In the genomic region with DNA sequence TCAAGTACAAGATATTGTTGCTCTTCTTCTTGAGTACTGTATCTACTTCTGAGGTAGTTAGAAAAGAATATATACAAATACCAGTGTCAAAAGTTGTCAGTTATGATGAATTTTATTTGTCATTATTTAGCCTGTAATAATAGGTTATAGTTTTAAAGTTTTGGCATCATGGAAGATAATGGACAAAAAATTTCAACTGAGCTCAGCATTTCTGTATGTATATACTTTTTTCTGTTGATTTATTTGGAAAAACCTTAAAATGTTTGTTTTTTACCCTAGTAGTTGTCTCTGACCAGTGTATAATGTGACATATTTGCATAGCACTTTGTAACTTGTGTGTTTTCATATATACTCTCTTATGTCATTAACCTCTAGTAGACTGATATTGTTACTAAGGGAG, we compare ENCODE assay signal across 27 cellular contexts.
"Had no signal": no experiment of that assay in that cellular context is flagged by ENCODE, and none has a peak within 500 bp of the region (broad histone marks: within the 10 kb centered on the region; RNA-seq: fewer than 3 reads in every experiment).

No MANE protein-coding gene starts in this region.

- H3K9me3 ChIP-seq: colonic mucosa, esophagus squamous epithelium, left lung, lower lobe of right lung, mucosa of descending colon had no signal

- H3K4me1 Mint-ChIP-seq: mesothelial cell of epicardium had no signal

- H3K27ac ChIP-seq: colonic mucosa, epithelial cell of prostate, esophagus squamous epithelium, gastrocnemius medialis, heart right ventricle, left lung, lower lobe of right lung had no signal

- H3K27me3 Mint-ChIP-seq: dendritic cell treated with granulocyte-macrophage colony-stimulating factor and Interleukin-4, amounts not matched to agents 40 ng/mL and 50 ng/mL, for 4 days; effector memory CD8-positive, alpha-beta T cell; naive B cell had no signal

- H3K4me3 ChIP-seq: colonic mucosa, esophagus squamous epithelium, gastrocnemius medialis, heart right ventricle, left lung, lower lobe of right lung, mucosa of descending colon had no signal

- H3K27ac Mint-ChIP-seq: dendritic cell treated with granulocyte-macrophage colony-stimulating factor and Interleukin-4, amounts not matched to agents 40 ng/mL and 50 ng/mL, for 4 days; effector memory CD8-positive, alpha-beta T cell; endodermal cell; mesothelial cell of epicardium; naive B cell had no signal

- H3K36me3 ChIP-seq: colonic mucosa, gastrocnemius medialis, left lung had no signal

- DNase-seq: colonic mucosa; cortex of kidney; effector CD8-positive, alpha-beta T cell; effector memory CD8-positive, alpha-beta T cell; endodermal cell; erythroblast; esophagus squamous epithelium; foreskin fibroblast; foreskin melanocyte; gastrocnemius medialis; glutamatergic neuron; head of caudate nucleus; heart right ventricle; hippocampal formation; left cardiac atrium; left lung; left ventricle myocardium superior; lower lobe of right lung; mesenchymal stem cell; mucosa of descending colon; naive B cell had no signal

- H3K9me3 Mint-ChIP-seq: dendritic cell treated with granulocyte-macrophage colony-stimulating factor and Interleukin-4, amounts not matched to agents 40 ng/mL and 50 ng/mL, for 4 days; effector memory CD8-positive, alpha-beta T cell had no signal

- H3K4me1 ChIP-seq: colonic mucosa, esophagus squamous epithelium, gastrocnemius medialis, heart right ventricle, left lung had no signal

- H3K4me3 Mint-ChIP-seq: dendritic cell treated with granulocyte-macrophage colony-stimulating factor and Interleukin-4, amounts not matched to agents 40 ng/mL and 50 ng/mL, for 4 days; effector memory CD8-positive, alpha-beta T cell; endodermal cell; mesothelial cell of epicardium; naive B cell had no signal

- FAIRE-seq: islet of Langerhans, keratinocyte had no signal

- H3K27me3 ChIP-seq: colonic mucosa, esophagus squamous epithelium, gastrocnemius medialis, heart right ventricle, left lung had no signal

- ATAC-seq: effector memory CD8-positive, alpha-beta T cell; esophagus mucosa; gastrocnemius medialis; heart right ventricle; left cardiac atrium; left lung; left ventricle myocardium superior; lower lobe of right lung; mucosa of descending colon had no signal
